8 cellular contexts compared by ENCODE assay signal in genomic region chr1:27858072-27858948, GRCh38. TPM values are rescaled to one million over a fixed set of nuclear protein-coding genes. Genes with fewer than 3 reads are reported as not detected.
DNase-seq lines count a peak whose midpoint lies in the region; ATAC-seq lines count a peak whose summit lies in the region.

No MANE protein-coding gene starts in this region.

- intact Hi-C loops in right cardiac atrium (cut with DNase I) (loop anchor here in 2 of 4 donors (5.0 to 10.0 kb wide), 3 partner anchors 124 to 346 kb away; no protein-coding TSS in a partner anchor), sciatic nerve (cut with DNase I) (no loop called here)

- H3K27ac ChIP-seq in right cardiac atrium (ENCODE audit: low read length) = no peak overlapping the region

- DNase-seq in COR-L47 (lab: John Stamatoyannopoulos, UW) (peak; percentile 61), H7 (peak; percentile 89), NCI-H187 (lab: John Stamatoyannopoulos, UW) (peak; percentile 24 to 65), T-helper 2 cell (peak; percentile 59 to 82 (median 73)), amygdala (lab: John Stamatoyannopoulos, UW) (peak in 53 of 56 donors; percentile 19 to 94 (median 67)), right cardiac atrium (peak; percentile 76 to 93 (median 92)), sciatic nerve (ENCODE audit: low spot score) (peak; percentile 89)

- H3K27me3 ChIP-seq in H7 (ENCODE audit: control insufficient read depth, insufficient read depth, low read length) (no peaks in the 10 kb centered on the region), right cardiac atrium (ENCODE audit: control insufficient read depth, insufficient read depth) (no peaks in the 10 kb centered on the region)

- no peaks in the 10 kb centered on the region for H3K9me3 ChIP-seq in right cardiac atrium (ENCODE audit: control insufficient read depth, low read length)

- H3K4me1 ChIP-seq in right cardiac atrium (ENCODE audit: control insufficient read depth, insufficient read depth, low read length) = peaks cover 3% of the 10 kb centered on the region

- ATAC-seq in right cardiac atrium (peak; percentile 82 to 89), sciatic nerve (peak; percentile 90), HG03039 (IDR thresholded peaks at IDR 0.05; ENCODE audit: unreplicated experiment) (no peak)

- no peaks in the 10 kb centered on the region for H3K36me3 ChIP-seq in H7 (replicated peaks; ENCODE audit: control insufficient read depth, insufficient read depth, low read length)

- WGBS in right cardiac atrium = 24% methylated on average over 10 of the region's 10 CpGs

- H3K4me3 ChIP-seq in H7 (ENCODE audit: insufficient read depth, low read depth, low read length) = no peak overlapping the region
- H3K4me3 ChIP-seq in right cardiac atrium (ENCODE audit: low read length) = no peak overlapping the region

RNA-seq across cellular contexts. Expression of gene THEMIS2, which starts 14.0 kb away (rescaled TPM):
- total RNA-seq in H7 (2014; rRNA removed; shearing (Covaris generic)) = 27.5 and 38.7 TPM in 2 replicates
- total RNA-seq in right cardiac atrium (10 to 100 TPM in 1 of 4 donors, 1 to 10 TPM in 3; 7.6 to 10.1 (median 9.3) TPM), sciatic nerve (25.7 TPM)
- 5.1 TPM for polyA plus RNA-seq in right cardiac atrium

RNA-seq across cellular contexts. Expression of gene PPP1R8, which starts 27.7 kb away (rescaled TPM):
- total RNA-seq in H7 (2014; rRNA removed; shearing (Covaris generic)) = 83.0 and 95.3 TPM in 2 replicates
- total RNA-seq in right cardiac atrium = 10 to 100 TPM; 24.2 to 26.8 (median 24.7) TPM
- polyA plus RNA-seq in right cardiac atrium = 18.7 TPM
- total RNA-seq in sciatic nerve = 32.5 TPM

RNA-seq across cellular contexts. Expression of gene RPA2, which starts 56.1 kb away (rescaled TPM):
- total RNA-seq in H7 (2014; rRNA removed; shearing (Covaris generic)) = 99.0 and 107 TPM in 2 replicates
- total RNA-seq in right cardiac atrium (10 to 100 TPM; 26.8 to 38.3 (median 32.2) TPM), sciatic nerve (19.8 TPM)
- polyA plus RNA-seq in right cardiac atrium = 32.4 TPM
